Comparison of ENCODE assay signal across 8 cellular contexts in the genomic region with DNA sequence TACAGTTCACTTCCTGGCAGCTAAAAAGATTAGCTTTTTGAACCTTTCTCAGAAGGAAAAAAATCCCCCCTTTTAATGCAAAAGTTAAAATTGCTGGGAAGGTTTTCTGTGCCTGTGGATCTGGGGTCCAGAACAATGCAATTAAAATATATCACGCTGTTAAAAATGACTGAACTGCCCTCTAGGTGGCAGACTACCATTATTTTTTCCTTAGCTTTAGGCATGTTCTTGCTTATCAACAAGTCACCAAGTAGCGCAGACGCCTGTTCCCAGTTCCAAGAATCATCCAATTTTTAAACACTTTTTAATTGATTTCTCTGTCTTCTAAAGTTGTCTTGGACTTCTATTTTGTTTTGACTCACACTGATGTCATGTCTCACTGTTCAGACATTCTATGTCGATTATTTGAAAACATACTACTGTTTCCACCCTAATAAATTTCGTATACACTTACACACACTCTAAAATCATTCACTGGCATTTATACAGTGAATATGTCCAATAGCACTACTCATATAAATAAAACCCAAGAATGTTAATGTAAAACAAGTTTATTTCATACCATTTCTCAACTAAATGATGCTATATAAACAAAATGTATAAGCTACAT.
DNase-seq lines count a peak whose midpoint lies in the region; ATAC-seq and TF ChIP-seq lines count a peak whose summit lies in the region.

No MANE protein-coding gene starts in this region.

- ATAC-seq in GM21619 (IDR thresholded peaks at IDR 0.05; ENCODE audit: unreplicated experiment) = peak; percentile 85

- DNase-seq in NCI-H2107 treated with DMSO at 0.1 percent for 48 hours (lab: John Stamatoyannopoulos, UW; ENCODE audit: unreplicated experiment) = peak; percentile 1
- no peak for DNase-seq in NCI-H2107 (lab: John Stamatoyannopoulos, UW)
- DNase-seq in HuH-7 (ENCODE audit: low spot score) = peak; percentile 30
- DNase-seq in RPMI7951 (ENCODE audit: low read depth) = peak; percentile 61
- DNase-seq in fibroblast of mammary gland (ENCODE audit: low read depth) = peak; percentile 35
- peak; percentile 43 for DNase-seq in putamen (ENCODE audit: low spot score)
- no peak for DNase-seq in stimulated activated CD4-positive, alpha-beta T cell treated with anti-CD3 and anti-CD28 coated beads, Interleukin-15, amount 100 ng/mL, for 24 hours

- peak; percentile 48 for TF ChIP-seq CTCF in fibroblast of mammary gland (conservative IDR thresholded peaks at IDR 0.05; ENCODE audit: control insufficient read depth, insufficient read depth, low read depth, low read length)

- no peak overlapping the region for H3K4me3 ChIP-seq in fibroblast of mammary gland (ENCODE audit: control insufficient read depth, low read depth, low read length)

Comparison
In these comparisons a context has a peak if more than half of its experiments do, and no peak if none do; other contexts are left out.
1. DNase-seq: peak in NCI-H2107 treated with DMSO at 0.1 percent for 48 hours (single experiment), HuH-7 (single experiment), RPMI7951 (single experiment), fibroblast of mammary gland (single experiment) and putamen (single experiment); none in NCI-H2107 (single experiment) and stimulated activated CD4-positive, alpha-beta T cell treated with anti-CD3 and anti-CD28 coated beads, Interleukin-15, amount 100 ng/mL, for 24 hours (single experiment).